ENCODE assay signal across 10 cellular contexts in genomic region chr10:118832242-118832651, GRCh38.
A peak's percentile ranks its signal among the peaks of the same experiment; 100 is the strongest.
DNase-seq lines count a peak whose midpoint lies in the region; ATAC-seq, FAIRE-seq and TF ChIP-seq lines count a peak whose summit lies in the region.
"Had no signal": no experiment of that assay in that cellular context is flagged by ENCODE, and none has a peak within 500 bp of the region (broad histone marks: within the 10 kb centered on the region; RNA-seq: fewer than 3 reads in every experiment).

No MANE protein-coding gene starts in this region.

- peak; percentile 58 for ATAC-seq in gastroesophageal sphincter
- peak in 3 of 4 donors; percentile 63 to 72 (median 63) for ATAC-seq in pancreas
- ATAC-seq in HG03196 (IDR thresholded peaks at IDR 0.05; ENCODE audit: unreplicated experiment): no peak

- TF ChIP-seq CTCF in gastroesophageal sphincter (IDR thresholded peaks at IDR 0.05) (no peak), pancreas (IDR thresholded peaks at IDR 0.05) (no peak)

- FAIRE-seq in pancreas (lab: Jason Lieb, UNC): no peak
- FAIRE-seq: G401.6 had no signal

- DNase-seq in Daoy (ENCODE audit: low read depth): peak; percentile 32
- DNase-seq in RPMI7951 (ENCODE audit: low read depth): peak; percentile 39
- peak in 2 of 6 donors; percentile 18 to 37 for DNase-seq in pancreas
- no peak for DNase-seq in activated CD4-positive, alpha-beta T cell treated with anti-CD3 and anti-CD28 coated beads for 4 hours
- no peak for DNase-seq in NCI-H1092 (lab: John Stamatoyannopoulos, UW)
- no peak for DNase-seq in NCI-H774 (lab: John Stamatoyannopoulos, UW)
- DNase-seq: activated gamma-delta T cell had no signal

- intact Hi-C loops in pancreas (cut with DNase I): no loop called here

- H3K36me3 ChIP-seq in gastroesophageal sphincter (no peaks in the 10 kb centered on the region), pancreas (no peaks in the 10 kb centered on the region)

- no peaks in the 10 kb centered on the region for H3K9me3 ChIP-seq in gastroesophageal sphincter
- no peaks in the 10 kb centered on the region for H3K9me3 ChIP-seq in pancreas

- H3K4me1 ChIP-seq in gastroesophageal sphincter: peaks cover 0 to 11% (median 2%) of the 10 kb centered on the region in 3 donors
- H3K4me1 ChIP-seq in pancreas: peaks cover 0 to 4% (median 0%) of the 10 kb centered on the region in 3 donors

- H3K27ac ChIP-seq in gastroesophageal sphincter (peak overlapping the region in 2 of 4 donors; percentile 12 to 36), pancreas (no peak overlapping the region)

- WGBS in gastroesophageal sphincter (ENCODE audit: low coverage in 1 of 2), 2 donors: 37 to 47% methylated on average over 4 to 7 of the region's 7 CpGs
- WGBS in pancreas, 2 donors: 57 to 59% methylated on average over 7 of the region's 7 CpGs

- no peaks in the 10 kb centered on the region for H3K27me3 ChIP-seq in gastroesophageal sphincter
- no peaks in the 10 kb centered on the region for H3K27me3 ChIP-seq in pancreas

- no peak for TF ChIP-seq EP300 in gastroesophageal sphincter (IDR thresholded peaks at IDR 0.05)

- no peak overlapping the region for H3K4me3 ChIP-seq in gastroesophageal sphincter
- no peak overlapping the region for H3K4me3 ChIP-seq in pancreas

- TF ChIP-seq POLR2A in gastroesophageal sphincter (IDR thresholded peaks at IDR 0.05): no peak

Comparison
In these comparisons a context has a peak if more than half of its experiments do, and no peak if none do; other contexts are left out.
1. DNase-seq: peak in Daoy (single experiment) and RPMI7951 (single experiment); none in activated CD4-positive, alpha-beta T cell treated with anti-CD3 and anti-CD28 coated beads for 4 hours (0 of 2), NCI-H1092 (single experiment) and NCI-H774 (single experiment).